29 cellular contexts compared by ENCODE assay signal in genomic region chr4:55485821-55486220, GRCh38.
"Had no signal": no experiment of that assay in that cellular context is flagged by ENCODE, and none has a peak within 500 bp of the region (broad histone marks: within the 10 kb centered on the region; RNA-seq: fewer than 3 reads in every experiment).

No MANE protein-coding gene starts in this region.

- H3K4me3 ChIP-seq: coronary artery, esophagus muscularis mucosa, gastrocnemius medialis, heart right ventricle had no signal

- H3K27ac ChIP-seq: brain microvascular endothelial cell, coronary artery, esophagus muscularis mucosa, foreskin keratinocyte, gastrocnemius medialis, heart right ventricle, WERI-Rb-1 had no signal

- H3K27me3 ChIP-seq: brain microvascular endothelial cell, esophagus muscularis mucosa, foreskin keratinocyte, gastrocnemius medialis, heart right ventricle had no signal

- H3K4me1 ChIP-seq: esophagus muscularis mucosa, foreskin keratinocyte, gastrocnemius medialis, heart right ventricle had no signal

- ATAC-seq: activated CD4-positive, CD25-positive, alpha-beta regulatory T cell treated with anti-CD3 and anti-CD28 coated beads, Interleukin-2, amount 50 U/mL, for 24 hours; activated CD8-positive, alpha-beta T cell treated with anti-CD3 and anti-CD28 coated beads for 36 hours; activated T-cell treated with anti-CD3 and anti-CD28 coated beads, Interleukin-2, amount 50 U/mL, for 4 hours; activated T-helper 17 cell treated with anti-CD3 and anti-CD28 coated beads, Interleukin-2, amount 50 U/mL, for 72 hours; effector memory CD8-positive, alpha-beta T cell; foreskin keratinocyte; gastrocnemius medialis; heart right ventricle; T-helper 17 cell had no signal

- H3K9me3 ChIP-seq: esophagus muscularis mucosa, gastrocnemius medialis had no signal

- DNase-seq: activated B cell treated with CpG ODN at 0.5 μM for 24 hours; activated CD4-positive, alpha-beta T cell treated with anti-CD3 and anti-CD28 coated beads for 48 hours; activated CD4-positive, alpha-beta T cell treated with anti-CD3 and anti-CD28 coated beads, Interleukin-2, amount 50 U/mL, for 1 hour; activated CD4-positive, alpha-beta T cell treated with anti-CD3 and anti-CD28 coated beads, Interleukin-2, amount 50 U/mL, for 48 hours; activated CD8-positive, alpha-beta memory T cell treated with anti-CD3 and anti-CD28 coated beads for 24 hours; activated CD8-positive, alpha-beta T cell treated with anti-CD3 and anti-CD28 coated beads for 36 hours; activated effector memory CD4-positive, alpha-beta T cell treated with Interleukin-2 at 50 U/mL for 16 hours; activated gamma-delta T cell treated with Interleukin-2 at 50 U/mL for 16 hours; activated naive CD4-positive, alpha-beta T cell treated with anti-CD3 and anti-CD28 coated beads, Interleukin-2, amount 50 U/mL, for 16 hours; activated naive CD4-positive, alpha-beta T cell treated with Interleukin-2 at 50 U/mL for 16 hours; activated T-cell treated with anti-CD3 and anti-CD28 coated beads, Interleukin-2, amount 50 U/mL, for 4 hours; amniotic stem cell; anterior cingulate cortex; brain microvascular endothelial cell; dermis blood vessel endothelial cell; effector CD4-positive, alpha-beta T cell; effector memory CD8-positive, alpha-beta T cell; erythroblast; foreskin keratinocyte; gastrocnemius medialis; heart right ventricle; T-helper 1 cell; T-helper 17 cell; T1000; WERI-Rb-1 had no signal
